ENCODE assay signal across 12 cellular contexts in the genomic region with DNA sequence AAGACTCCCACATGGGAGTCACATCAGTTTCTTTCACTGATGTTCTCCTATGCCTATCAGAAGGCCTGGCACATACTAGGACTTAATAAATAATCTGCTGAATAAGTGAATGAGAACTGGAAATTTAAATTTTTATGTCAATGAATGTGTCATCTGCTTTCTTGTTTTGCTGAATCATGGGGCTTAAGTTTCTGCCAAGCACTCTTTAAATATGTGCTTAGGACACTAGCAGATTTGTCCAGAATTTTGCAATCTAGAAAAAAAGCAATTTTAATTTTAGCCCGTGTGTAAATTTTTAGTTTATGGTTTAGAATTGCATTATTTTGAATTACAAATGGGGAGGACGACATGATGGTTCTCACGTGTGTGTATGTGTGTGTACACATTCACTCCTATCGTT.
DNase-seq lines count a peak whose midpoint lies in the region; ATAC-seq, FAIRE-seq and TF ChIP-seq lines count a peak whose summit lies in the region.
"Had no signal": no experiment of that assay in that cellular context is flagged by ENCODE, and none has a peak within 500 bp of the region (broad histone marks: within the 10 kb centered on the region; RNA-seq: fewer than 3 reads in every experiment).

No MANE protein-coding gene starts in this region.

- no peak overlapping the region for H3K4me3 ChIP-seq in mammary epithelial cell (replicated peaks in 1 of 3; ENCODE audit: insufficient read depth in 1 of 3, low read depth in 2 of 3, low read length in 3 of 3)
- no peak overlapping the region for H3K4me3 ChIP-seq in endothelial cell of umbilical vein (replicated peaks in 1 of 3; ENCODE audit: insufficient read depth in 1 of 3, low read depth in 1 of 3, low read length in 3 of 3)
- H3K4me3 ChIP-seq in transverse colon, result no peak overlapping the region

- no peaks in the 10 kb centered on the region for H3K9me1 ChIP-seq in endothelial cell of umbilical vein (replicated peaks; ENCODE audit: control insufficient read depth, extremely low read depth, insufficient read depth, low read length)

- POLR2A ChIA-PET in MCF 10A (lab: Yijun Ruan, JAX), result interaction anchor here (1.0 kb wide), 1 partner anchor 55 kb away, joined by 3 read pairs; no protein-coding TSS in a partner anchor
- POLR2A ChIA-PET in endothelial cell of umbilical vein (lab: Charles Lee), result no interaction called here
- POLR2A ChIA-PET in GM10248 (lab: Yijun Ruan, JAX), result no interaction called here

- in situ Hi-C loops in mammary epithelial cell (cut with MboI; ENCODE audit: low sequenced_read_pairs in 2 of 2), result no loop called here
- in situ Hi-C loops in transverse colon (cut with MboI; ENCODE audit: low pct_ligation_motif_present in 1 of 4, low pct_unique_long_range_greater_than_20kb in 1 of 4, low sequenced_read_pairs in 3 of 4), result no loop called here

- peaks cover 16% of the 10 kb centered on the region for H3K4me1 Mint-ChIP-seq in MCF 10A (ENCODE audit: insufficient read depth, unreplicated experiment)
- peaks cover 42% of the 10 kb centered on the region for H3K4me1 Mint-ChIP-seq in mesothelial cell of epicardium

- no peak for TF ChIP-seq POLR2A in endothelial cell of umbilical vein (IDR thresholded peaks at IDR 0.05; ENCODE audit: low read depth, low read length)
- TF ChIP-seq POLR2A in transverse colon (IDR thresholded peaks at IDR 0.05), result no peak

- H3K79me2 ChIP-seq in mammary epithelial cell (ENCODE audit: insufficient read depth, low read length) (no peaks in the 10 kb centered on the region), endothelial cell of umbilical vein (ENCODE audit: control insufficient read depth, insufficient read depth, low read length) (peaks cover 33% of the 10 kb centered on the region)

- FAIRE-seq in endothelial cell of umbilical vein (lab: Jason Lieb, UNC), result no peak
- FAIRE-seq: TTC549 had no signal

- H3K9ac ChIP-seq in mammary epithelial cell (ENCODE audit: insufficient read depth, low read length) (no peak overlapping the region), endothelial cell of umbilical vein (replicated peaks; ENCODE audit: extremely low read depth, insufficient read depth, low read length) (no peak overlapping the region)

- intact Hi-C loops in MCF 10A (cut with micrococcal nuclease) (no loop called here), mammary epithelial cell (cut with micrococcal nuclease) (no loop called here), endothelial cell of umbilical vein (cut with micrococcal nuclease) (loop anchor here (5.0 to 10.0 kb wide), 3 partner anchors 54 to 418 kb away; no protein-coding TSS in a partner anchor), transverse colon (cut with DNase I; ENCODE audit: low total_unique reads) (no loop called here)

- H3K27me3 ChIP-seq in mammary epithelial cell (ENCODE audit: insufficient read depth, low read length) (no peaks in the 10 kb centered on the region), endothelial cell of umbilical vein (ENCODE audit: control insufficient read depth in 2 of 2, insufficient read depth in 2 of 2, low read length in 2 of 2) (no peaks in the 10 kb centered on the region), transverse colon (no peaks in the 10 kb centered on the region)

- no peaks in the 10 kb centered on the region for H3K36me3 Mint-ChIP-seq in MCF 10A (ENCODE audit: insufficient read depth, unreplicated experiment)
- peaks cover 32% of the 10 kb centered on the region for H3K36me3 Mint-ChIP-seq in mesothelial cell of epicardium

- H3K27ac Mint-ChIP-seq in MCF 10A (ENCODE audit: low read depth, unreplicated experiment), result peak overlapping the region; percentile 43
- H3K27ac Mint-ChIP-seq in mesothelial cell of epicardium, result peak overlapping the region; percentile 79

- no peaks in the 10 kb centered on the region for H3K27me3 Mint-ChIP-seq in MCF 10A (ENCODE audit: insufficient read depth, unreplicated experiment)
- H3K27me3 Mint-ChIP-seq in mesothelial cell of epicardium (ENCODE audit: low read depth), result no peaks in the 10 kb centered on the region

- BruUV-seq in MCF 10A (replicated peaks; lab: Mats Ljungman, UMichigan), result no TSS peak
- BruUV-seq in mammary epithelial cell (replicated peaks; lab: Mats Ljungman, UMichigan), result no TSS peak
- no TSS peak for BruUV-seq in endothelial cell of umbilical vein (replicated peaks; lab: Mats Ljungman, UMichigan)

- no peaks in the 10 kb centered on the region for H4K20me1 ChIP-seq in mammary epithelial cell (ENCODE audit: insufficient read depth, low read length)
- no peaks in the 10 kb centered on the region for H4K20me1 ChIP-seq in endothelial cell of umbilical vein (replicated peaks; ENCODE audit: control insufficient read depth, extremely low read depth, insufficient read depth, low read length)

- TF ChIP-seq EP300 in transverse colon (IDR thresholded peaks at IDR 0.05; ENCODE audit: low read depth), result no peak

- H2AFZ ChIP-seq in mammary epithelial cell (ENCODE audit: low read depth, low read length) (no peak overlapping the region), endothelial cell of umbilical vein (ENCODE audit: low read depth, low read length) (no peak overlapping the region)

- CTCF ChIA-PET in MCF 10A (lab: Yijun Ruan, JAX) (no interaction called here), mammary epithelial cell (lab: Charles Lee; ENCODE audit: low non-redundant PET) (no interaction called here), endothelial cell of umbilical vein (lab: Charles Lee) (no interaction called here), GM10248 (lab: Yijun Ruan, JAX) (no interaction called here)

- 82% methylated on average over 4 of the region's 4 CpGs for WGBS in mammary epithelial cell (ENCODE audit: low coverage, missing lambda C conversion rate)
- WGBS in transverse colon (ENCODE audit: low coverage in 1 of 2), 2 donors, result 65 to 68% methylated on average over 4 of the region's 4 CpGs

- H3K9me3 Mint-ChIP-seq in MCF 10A (ENCODE audit: unreplicated experiment) (peaks cover 9% of the 10 kb centered on the region), mesothelial cell of epicardium (peaks cover 27% of the 10 kb centered on the region)

- H3K36me3 ChIP-seq in mammary epithelial cell (ENCODE audit: insufficient read depth, low read length) (no peaks in the 10 kb centered on the region), endothelial cell of umbilical vein (ENCODE audit: control insufficient read depth in 2 of 2, extremely low read depth in 1 of 2, insufficient read depth in 2 of 2, low read length in 2 of 2) (no peaks in the 10 kb centered on the region), transverse colon (no peaks in the 10 kb centered on the region)

- H3K27ac ChIP-seq in mammary epithelial cell (ENCODE audit: insufficient read depth, low read depth, low read length) (no peak overlapping the region), endothelial cell of umbilical vein (ENCODE audit: insufficient read depth, low read depth, low read length) (no peak overlapping the region), transverse colon (peak overlapping the region in 3 of 4 donors; percentile 54 to 83 (median 75))

- H3K9me3 ChIP-seq in mammary epithelial cell (replicated peaks; ENCODE audit: insufficient read depth, low read length) (no peaks in the 10 kb centered on the region), endothelial cell of umbilical vein (replicated peaks; ENCODE audit: control insufficient read depth, insufficient read depth, low read length) (no peaks in the 10 kb centered on the region), transverse colon (no peaks in the 10 kb centered on the region)

- peak; percentile 32 for DNase-seq in MCF 10A (ENCODE audit: unreplicated experiment)
- DNase-seq in mammary epithelial cell, result no peak
- DNase-seq in endothelial cell of umbilical vein (ENCODE audit: low read depth, low spot score), result peak; percentile 18
- DNase-seq in mesothelial cell of epicardium (ENCODE audit: low spot score in 2 of 2, unreplicated experiment in 2 of 2), result no peak
- no peak for DNase-seq in transverse colon
- DNase-seq in GM10248 (ENCODE audit: extremely low spot score), result no peak
- DNase-seq: 8988T, left ventricle myocardium superior, NCI-H1092 treated with DMSO at 0.1 percent for 48 hours had no signal

- no peak overlapping the region for H3K4me3 Mint-ChIP-seq in MCF 10A (ENCODE audit: unreplicated experiment)
- no peak overlapping the region for H3K4me3 Mint-ChIP-seq in mesothelial cell of epicardium

- H3K4me2 ChIP-seq in mammary epithelial cell (ENCODE audit: insufficient read depth, low read depth, low read length) (no peak overlapping the region), endothelial cell of umbilical vein (ENCODE audit: insufficient read depth, low read length) (no peak overlapping the region)

- ATAC-seq in HG03378 (IDR thresholded peaks at IDR 0.05; ENCODE audit: unreplicated experiment) (no peak), HG02588 (IDR thresholded peaks at IDR 0.05; ENCODE audit: unreplicated experiment) (no peak)

- dilution Hi-C loops in mammary epithelial cell (cut with HindIII; ENCODE audit: low sequenced_read_pairs) (no loop called here), endothelial cell of umbilical vein (cut with MboI; ENCODE audit: extremely low pct_ligation_motif_present, low sequenced_read_pairs) (no loop called here)

- TF ChIP-seq CTCF in MCF 10A (IDR thresholded peaks at IDR 0.05; ENCODE audit: unreplicated experiment) (no peak), mammary epithelial cell (conservative IDR thresholded peaks at IDR 0.05 in 1 of 2, IDR thresholded peaks at IDR 0.05 in 1 of 2; ENCODE audit: extremely low read depth in 1 of 2, insufficient read depth in 1 of 2, low read depth in 1 of 2, low read length in 2 of 2) (no peak), endothelial cell of umbilical vein (IDR thresholded peaks at IDR 0.05; ENCODE audit: extremely low read depth in 1 of 2, insufficient read depth in 1 of 2, low read depth in 1 of 2, low read length in 2 of 2) (no peak), mesothelial cell of epicardium (IDR thresholded peaks at IDR 0.05; ENCODE audit: unreplicated experiment) (no peak), transverse colon (IDR thresholded peaks at IDR 0.05) (no peak), GM10248 (IDR thresholded peaks at IDR 0.05; ENCODE audit: control extremely low read depth, extremely low read depth, low read depth, missing control alignments) (no peak)

- H3K4me1 ChIP-seq in mammary epithelial cell (ENCODE audit: insufficient read depth, low read length) (peaks cover 3% of the 10 kb centered on the region), endothelial cell of umbilical vein (ENCODE audit: control insufficient read depth, extremely low read depth, insufficient read depth, low read length) (peaks cover 59% of the 10 kb centered on the region), transverse colon (no peaks in the 10 kb centered on the region)

TF ChIP-seq in endothelial cell of umbilical vein, 7 proteins besides CTCF, POLR2A, EP300 and RAD21 (continues in another document):
- TF ChIP-seq GATA2 (IDR thresholded peaks at IDR 0.05; ENCODE audit: insufficient read depth, insufficient read length, low read depth, low read length), result no peak
- TF ChIP-seq EZH2 (IDR thresholded peaks at IDR 0.05; ENCODE audit: borderline replicate concordance, low read depth, low read length, severe bottlenecking), result no peak
- TF ChIP-seq POLR2AphosphoS5 (IDR thresholded peaks at IDR 0.05; ENCODE audit: insufficient read depth, low read depth, low read length), result no peak
- no peak for TF ChIP-seq MYC (IDR thresholded peaks at IDR 0.05; ENCODE audit: low read depth, low read length)
- no peak for TF ChIP-seq FOS (IDR thresholded peaks at IDR 0.05; ENCODE audit: borderline replicate concordance, insufficient read depth, low read length)

Comparison
In these comparisons a context has a peak if more than half of its experiments do, and no peak if none do; other contexts are left out.
1. DNase-seq: peak in MCF 10A (single experiment) and endothelial cell of umbilical vein (single experiment); none in mammary epithelial cell (single experiment), mesothelial cell of epicardium (0 of 2), transverse colon (single experiment) and GM10248 (single experiment).
2. H3K27ac ChIP-seq: peak in transverse colon (3 of 4); none in mammary epithelial cell (single experiment) and endothelial cell of umbilical vein (single experiment).